ENCODE assay signal across 30 cellular contexts in the genomic region with DNA sequence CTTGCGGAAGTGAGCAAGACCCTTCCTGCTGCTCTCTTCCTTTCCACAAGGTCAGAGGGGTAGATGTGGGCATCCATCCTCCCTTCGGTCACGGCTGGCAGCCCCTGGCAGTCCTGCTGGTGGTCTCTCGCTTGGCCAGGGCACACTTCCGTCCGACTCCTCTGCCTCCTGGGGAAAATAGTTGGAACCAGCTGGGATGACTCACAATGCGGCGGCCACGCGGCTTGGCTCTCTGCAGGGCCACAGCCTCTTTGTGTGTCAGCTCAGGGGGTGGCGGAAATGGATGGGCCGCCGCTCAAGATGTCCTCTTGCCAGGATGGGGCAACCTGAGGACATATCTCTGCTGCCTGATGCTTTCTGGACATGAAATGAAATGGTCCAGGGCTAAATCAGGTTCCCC.
"Had no signal": no experiment of that assay in that cellular context is flagged by ENCODE, and none has a peak within 500 bp of the region (broad histone marks: within the 10 kb centered on the region; RNA-seq: fewer than 3 reads in every experiment).

No MANE protein-coding gene starts in this region.

- H3K9me3 ChIP-seq: gastrocnemius medialis, psoas muscle, sigmoid colon, stomach, thyroid gland, upper lobe of left lung had no signal

- FAIRE-seq: keratinocyte, small intestine had no signal

- H3K36me3 ChIP-seq: cardiac muscle cell, gastrocnemius medialis, sigmoid colon, stomach, thyroid gland, upper lobe of left lung had no signal

- H3K4me2 ChIP-seq: hepatocyte had no signal

- H3K4me1 Mint-ChIP-seq: activated B cell treated with CpG ODN at 0.5 μM for 24 hours; activated CD4-positive, alpha-beta T cell treated with anti-CD3 and anti-CD28 coated beads for 36 hours; brain; naive thymus-derived CD4-positive, alpha-beta T cell; stimulated activated effector memory CD8-positive, alpha-beta T cell treated with anti-CD3 and anti-CD28 coated beads, Interleukin-12 subunit alpha, Interleukin-12 subunit beta, amount 100 ng/mL, for 72 hours had no signal

- H3K79me2 ChIP-seq: hepatocyte, parathyroid adenoma had no signal

- ATAC-seq: activated CD4-positive, alpha-beta T cell treated with anti-CD3 and anti-CD28 coated beads for 36 hours; effector memory CD8-positive, alpha-beta T cell; gastrocnemius medialis; left cardiac atrium; left ventricle myocardium superior; naive thymus-derived CD4-positive, alpha-beta T cell; psoas muscle; stimulated activated effector memory CD8-positive, alpha-beta T cell treated with anti-CD3 and anti-CD28 coated beads, Interleukin-12 subunit alpha, Interleukin-12 subunit beta, amount 100 ng/mL, for 72 hours had no signal

- H3K4me3 ChIP-seq: cardiac muscle cell, gastrocnemius medialis, hepatocyte, psoas muscle, sigmoid colon, stomach, thyroid gland, upper lobe of left lung had no signal

- H3K9ac ChIP-seq: parathyroid adenoma had no signal

- H3K4me3 Mint-ChIP-seq: activated B cell treated with CpG ODN at 0.5 μM for 24 hours; activated CD4-positive, alpha-beta T cell treated with anti-CD3 and anti-CD28 coated beads for 36 hours; activated naive CD8-positive, alpha-beta T cell; brain; effector memory CD8-positive, alpha-beta T cell; naive thymus-derived CD4-positive, alpha-beta T cell; stimulated activated effector memory CD8-positive, alpha-beta T cell treated with anti-CD3 and anti-CD28 coated beads, Interleukin-12 subunit alpha, Interleukin-12 subunit beta, amount 100 ng/mL, for 72 hours; T-helper 1 cell treated with Interleukin-12 subunit alpha and Interleukin-12 subunit beta and Interleukin-4 antibody, amounts not matched to agents 30 μg/mL and 1 μg/mL, for 36 hours had no signal

- DNase-seq: activated B cell treated with CpG ODN at 0.5 μM for 24 hours; activated CD4-positive, alpha-beta T cell treated with anti-CD3 and anti-CD28 coated beads for 36 hours; activated effector memory CD4-positive, alpha-beta T cell treated with Interleukin-2 at 50 U/mL for 16 hours; activated naive CD4-positive, alpha-beta T cell treated with Interleukin-2 at 50 U/mL for 16 hours; anterior cingulate cortex; cortex of kidney; effector memory CD8-positive, alpha-beta T cell; erythroblast; gastrocnemius medialis; glutamatergic neuron; left cardiac atrium; left ventricle myocardium superior; naive thymus-derived CD4-positive, alpha-beta T cell; occipital lobe; psoas muscle; sigmoid colon; small intestine; stimulated activated CD4-positive, alpha-beta T cell treated with anti-CD3 and anti-CD28 coated beads, Interleukin-4, amount 100 ng/mL, for 24 hours; stomach; T1000; thyroid gland had no signal

- H3K27ac ChIP-seq: cardiac muscle cell, gastrocnemius medialis, hepatocyte, parathyroid adenoma, psoas muscle, sigmoid colon, stomach, thyroid gland, upper lobe of left lung had no signal

- H3K9me3 Mint-ChIP-seq: activated B cell treated with CpG ODN at 0.5 μM for 24 hours; brain; stimulated activated effector memory CD8-positive, alpha-beta T cell treated with anti-CD3 and anti-CD28 coated beads, Interleukin-12 subunit alpha, Interleukin-12 subunit beta, amount 100 ng/mL, for 72 hours; T-helper 1 cell treated with Interleukin-12 subunit alpha and Interleukin-12 subunit beta and Interleukin-4 antibody, amounts not matched to agents 30 μg/mL and 1 μg/mL, for 36 hours had no signal

- H2AFZ ChIP-seq: hepatocyte, parathyroid adenoma had no signal

- H3K36me3 Mint-ChIP-seq: activated naive CD8-positive, alpha-beta T cell; brain; naive thymus-derived CD4-positive, alpha-beta T cell; stimulated activated effector memory CD8-positive, alpha-beta T cell treated with anti-CD3 and anti-CD28 coated beads, Interleukin-12 subunit alpha, Interleukin-12 subunit beta, amount 100 ng/mL, for 72 hours had no signal

- H3K4me1 ChIP-seq: gastrocnemius medialis, parathyroid adenoma, psoas muscle, sigmoid colon, stomach, thyroid gland, upper lobe of left lung had no signal

- H3K27ac Mint-ChIP-seq: activated B cell treated with CpG ODN at 0.5 μM for 24 hours; activated CD4-positive, alpha-beta T cell treated with anti-CD3 and anti-CD28 coated beads for 36 hours; activated naive CD8-positive, alpha-beta T cell; brain; effector memory CD8-positive, alpha-beta T cell; naive thymus-derived CD4-positive, alpha-beta T cell; stimulated activated effector memory CD8-positive, alpha-beta T cell treated with anti-CD3 and anti-CD28 coated beads, Interleukin-12 subunit alpha, Interleukin-12 subunit beta, amount 100 ng/mL, for 72 hours; T-helper 1 cell treated with Interleukin-12 subunit alpha and Interleukin-12 subunit beta and Interleukin-4 antibody, amounts not matched to agents 30 μg/mL and 1 μg/mL, for 36 hours had no signal

- H3K27me3 Mint-ChIP-seq: activated B cell treated with CpG ODN at 0.5 μM for 24 hours; effector memory CD8-positive, alpha-beta T cell had no signal

- H3K27me3 ChIP-seq: cardiac muscle cell, gastrocnemius medialis, hepatocyte, sigmoid colon, thyroid gland, upper lobe of left lung had no signal
